Comparison of ENCODE assay signal across 25 cellular contexts in the genomic region with DNA sequence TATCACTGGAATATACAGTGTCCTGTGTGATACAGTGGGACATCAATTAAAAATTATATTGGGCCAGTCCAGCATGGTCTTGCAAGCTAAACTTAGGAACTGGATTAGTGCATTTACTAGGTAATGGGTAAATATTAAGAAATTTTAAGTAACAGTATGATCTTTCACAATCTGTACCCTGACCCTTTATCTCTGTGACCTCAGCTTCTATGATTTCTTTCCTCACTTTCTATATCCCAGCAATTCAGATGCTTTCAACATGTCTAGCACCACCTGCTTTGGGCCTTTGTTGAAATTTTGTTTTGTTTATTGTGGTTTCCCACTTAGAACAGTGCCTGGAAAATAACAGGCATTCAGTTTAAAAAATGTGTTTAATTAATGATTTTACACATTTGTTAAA.
"Had no signal": no experiment of that assay in that cellular context is flagged by ENCODE, and none has a peak within 500 bp of the region (broad histone marks: within the 10 kb centered on the region; RNA-seq: fewer than 3 reads in every experiment).

No MANE protein-coding gene starts in this region.

- H2AFZ ChIP-seq: neural progenitor cell had no signal

- H3K27me3 ChIP-seq: heart left ventricle, left lung, neural progenitor cell, neutrophil, ovary, right atrium auricular region, spleen, suprapubic skin, tibial artery, upper lobe of right lung had no signal

- H3K4me3 ChIP-seq: heart left ventricle, left lung, lung, neural progenitor cell, ovary, right atrium auricular region, spleen, suprapubic skin, thoracic aorta, tibial artery, upper lobe of right lung had no signal

- H3K9me3 ChIP-seq: left lung, neutrophil, ovary, right atrium auricular region, spleen, suprapubic skin, thoracic aorta, tibial artery, upper lobe of right lung had no signal

- DNase-seq: heart left ventricle; islet precursor cell; left cardiac atrium; left lung; mesendoderm; naive B cell; natural killer cell; nephron progenitor cell; ovary; small intestine; spleen; stimulated activated CD4-positive, alpha-beta T cell treated with anti-CD3 and anti-CD28 coated beads, Interleukin-4, amount 100 ng/mL, for 24 hours; stimulated activated naive CD4-positive, alpha-beta T cell; tibial artery; trophoblast cell; upper lobe of right lung had no signal

- H3K9ac ChIP-seq: neural progenitor cell had no signal

- H3K4me1 ChIP-seq: heart left ventricle, left lung, neural progenitor cell, right atrium auricular region, spleen, suprapubic skin, tibial artery, upper lobe of right lung had no signal

- FAIRE-seq: small intestine, urothelium cell line had no signal

- H3K4me2 ChIP-seq: neural progenitor cell had no signal

- ATAC-seq: heart left ventricle; left cardiac atrium; left lung; natural killer cell; sciatic nerve; stimulated activated effector memory CD8-positive, alpha-beta T cell treated with anti-CD3 and anti-CD28 coated beads, Interleukin-12 subunit alpha, Interleukin-12 subunit beta, amount 100 ng/mL, for 72 hours; upper lobe of right lung had no signal

- H3K36me3 ChIP-seq: heart left ventricle, left lung, neural progenitor cell, neutrophil, ovary, right atrium auricular region, spleen, suprapubic skin, thoracic aorta, tibial artery, upper lobe of right lung had no signal

- H3K27ac ChIP-seq: heart left ventricle, left lung, neural progenitor cell, neutrophil, ovary, right atrium auricular region, spleen, suprapubic skin, thoracic aorta, tibial artery, upper lobe of right lung had no signal
